ENCODE assay signal across 11 cellular contexts in genomic region chr10:114519306-114519669, GRCh38.
DNase-seq lines count a peak whose midpoint lies in the region; ATAC-seq, FAIRE-seq and TF ChIP-seq lines count a peak whose summit lies in the region.
"Had no signal": no experiment of that assay in that cellular context is flagged by ENCODE, and none has a peak within 500 bp of the region (broad histone marks: within the 10 kb centered on the region; RNA-seq: fewer than 3 reads in every experiment).

No MANE protein-coding gene starts in this region.

- H3K27me3 ChIP-seq in hepatocyte, result no peaks in the 10 kb centered on the region

- H3K4me3 Mint-ChIP-seq in stimulated activated naive CD8-positive, alpha-beta T cell treated with anti-CD3 and anti-CD28 coated beads, Interleukin-15, Interleukin-2, amounts not matched to agents 100 ng/mL and 50 ng/mL, for 24 hours, result peak overlapping the region; percentile 55

- H3K27ac ChIP-seq in hepatocyte, result peak overlapping the region; percentile 94

- H3K36me3 ChIP-seq in hepatocyte (replicated peaks; ENCODE audit: insufficient read depth, low read depth), result no peaks in the 10 kb centered on the region

- TF ChIP-seq CTCF in hepatocyte (IDR thresholded peaks at IDR 0.05; ENCODE audit: poor library complexity), result no peak

- peaks cover 100% of the 10 kb centered on the region for H3K4me1 Mint-ChIP-seq in stimulated activated naive CD8-positive, alpha-beta T cell treated with anti-CD3 and anti-CD28 coated beads, Interleukin-15, Interleukin-2, amounts not matched to agents 100 ng/mL and 50 ng/mL, for 24 hours (ENCODE audit: low read depth)

- no peak for TF ChIP-seq POLR2A in H54 (IDR thresholded peaks at IDR 0.05; ENCODE audit: low read depth, low read length)

- peak in 1 of 2 donors; percentile 36 for ATAC-seq in activated naive CD4-positive, alpha-beta T cell treated with anti-CD3 and anti-CD28 coated beads, Interleukin-2, amount 50 U/mL, for 72 hours
- no peak for ATAC-seq in HG02571 (IDR thresholded peaks at IDR 0.05; ENCODE audit: unreplicated experiment)

- H3K9me3 Mint-ChIP-seq in activated naive CD4-positive, alpha-beta T cell treated with anti-CD3 and anti-CD28 coated beads, Interleukin-2, amount 50 U/mL, for 72 hours, result no peaks in the 10 kb centered on the region
- H3K9me3 Mint-ChIP-seq in stimulated activated naive CD8-positive, alpha-beta T cell treated with anti-CD3 and anti-CD28 coated beads, Interleukin-15, Interleukin-2, amounts not matched to agents 100 ng/mL and 50 ng/mL, for 24 hours, result no peaks in the 10 kb centered on the region

- H4K20me1 ChIP-seq in hepatocyte (ENCODE audit: insufficient read depth, poor library complexity, severe bottlenecking), result no peaks in the 10 kb centered on the region

- peaks cover 76% of the 10 kb centered on the region for H3K79me2 ChIP-seq in hepatocyte

- no peaks in the 10 kb centered on the region for H3K9me2 ChIP-seq in hepatocyte (replicated peaks; ENCODE audit: insufficient read depth)

- H3K27ac Mint-ChIP-seq in activated naive CD4-positive, alpha-beta T cell treated with anti-CD3 and anti-CD28 coated beads, Interleukin-2, amount 50 U/mL, for 72 hours, result peak overlapping the region; percentile 89 to 100
- peak overlapping the region; percentile 81 for H3K27ac Mint-ChIP-seq in stimulated activated naive CD8-positive, alpha-beta T cell treated with anti-CD3 and anti-CD28 coated beads, Interleukin-15, Interleukin-2, amounts not matched to agents 100 ng/mL and 50 ng/mL, for 24 hours

- DNase-seq in NOMO-1 treated with DMSO at 0.1 percent for 48 hours (lab: John Stamatoyannopoulos, UW; ENCODE audit: unreplicated experiment), result peak; percentile 3
- no peak for DNase-seq in NOMO-1 (lab: John Stamatoyannopoulos, UW; ENCODE audit: unreplicated experiment in 2 of 2)
- no peak for DNase-seq in activated naive CD4-positive, alpha-beta T cell treated with anti-CD3 and anti-CD28 coated beads, Interleukin-2, amount 50 U/mL, for 72 hours (ENCODE audit: low spot score in 2 of 2)
- DNase-seq in hepatocyte (ENCODE audit: low spot score), result peak; percentile 41
- no peak for DNase-seq in putamen (ENCODE audit: low spot score)
- no peak for DNase-seq in H54 (ENCODE audit: insufficient read length, low spot score)
- DNase-seq: activated CD4-positive, alpha-beta T cell treated with anti-CD3 and anti-CD28 coated beads, Interleukin-2, amount 50 U/mL, for 1 hour; H7 had no signal

- H2AFZ ChIP-seq in hepatocyte, result no peak overlapping the region

- H3K4me2 ChIP-seq in hepatocyte, result no peak overlapping the region

- no peaks in the 10 kb centered on the region for H3K9me3 ChIP-seq in hepatocyte (ENCODE audit: low read depth)

- H3K4me3 ChIP-seq in hepatocyte, result no peak overlapping the region

- H3K4me1 ChIP-seq in hepatocyte (ENCODE audit: insufficient read depth), result peaks cover 36% of the 10 kb centered on the region

- WGBS in hepatocyte (ENCODE audit: low lambda C conversion rate, missing lambda C conversion rate), result 65% methylated on average over 5 of the region's 5 CpGs

- no peaks in the 10 kb centered on the region for H3K27me3 Mint-ChIP-seq in stimulated activated naive CD8-positive, alpha-beta T cell treated with anti-CD3 and anti-CD28 coated beads, Interleukin-15, Interleukin-2, amounts not matched to agents 100 ng/mL and 50 ng/mL, for 24 hours

- FAIRE-seq in H54 (lab: Jason Lieb, UNC), result no peak
- FAIRE-seq: colon had no signal

- H3K36me3 Mint-ChIP-seq in activated naive CD4-positive, alpha-beta T cell treated with anti-CD3 and anti-CD28 coated beads, Interleukin-2, amount 50 U/mL, for 72 hours, result peaks cover 15% of the 10 kb centered on the region in 2 donors
- peaks cover 11% of the 10 kb centered on the region for H3K36me3 Mint-ChIP-seq in stimulated activated naive CD8-positive, alpha-beta T cell treated with anti-CD3 and anti-CD28 coated beads, Interleukin-15, Interleukin-2, amounts not matched to agents 100 ng/mL and 50 ng/mL, for 24 hours (ENCODE audit: low read depth)

Comparison
In these comparisons a context has a peak if more than half of its experiments do, and no peak if none do; other contexts are left out.
1. DNase-seq: peak in NOMO-1 treated with DMSO at 0.1 percent for 48 hours (single experiment) and hepatocyte (single experiment); none in NOMO-1 (0 of 2), activated naive CD4-positive, alpha-beta T cell treated with anti-CD3 and anti-CD28 coated beads, Interleukin-2, amount 50 U/mL, for 72 hours (0 of 2), putamen (single experiment) and H54 (single experiment).